Comparison of ENCODE assay signal across 14 cellular contexts in genomic region chr17:45136846-45137560, GRCh38. TPM values are rescaled to one million over a fixed set of nuclear protein-coding genes. Genes with fewer than 3 reads are reported as not detected.
A peak's percentile ranks its signal among the peaks of the same experiment; 100 is the strongest.
DNase-seq lines count a peak whose midpoint lies in the region; ATAC-seq, FAIRE-seq and TF ChIP-seq lines count a peak whose summit lies in the region.
"Had no signal": no experiment of that assay in that cellular context is flagged by ENCODE, and none has a peak within 500 bp of the region (broad histone marks: within the 10 kb centered on the region; RNA-seq: fewer than 3 reads in every experiment).

No MANE protein-coding gene starts in this region.

- H3K27ac Mint-ChIP-seq in activated naive CD8-positive, alpha-beta T cell treated with anti-CD3 and anti-CD28 coated beads, Interleukin-2, amount 50 U/mL, for 24 hours, result no peak overlapping the region
- peak overlapping the region in 2 of 9 donors; percentile 22 to 45 for H3K27ac Mint-ChIP-seq in naive thymus-derived CD4-positive, alpha-beta T cell

- H4K20me1 ChIP-seq in BLaER1, result no peaks in the 10 kb centered on the region

- H3K9me3 Mint-ChIP-seq in activated naive CD8-positive, alpha-beta T cell treated with anti-CD3 and anti-CD28 coated beads, Interleukin-2, amount 50 U/mL, for 24 hours, result no peaks in the 10 kb centered on the region
- no peaks in the 10 kb centered on the region for H3K9me3 Mint-ChIP-seq in naive thymus-derived CD4-positive, alpha-beta T cell

- peak; percentile 5 for FAIRE-seq in GM12891 (lab: Jason Lieb, UNC)
- FAIRE-seq: RCC 7860 had no signal

- H3K4me2 ChIP-seq in BLaER1, result peak overlapping the region; percentile 99

- ATAC-seq in activated naive CD8-positive, alpha-beta T cell treated with anti-CD3 and anti-CD28 coated beads, Interleukin-2, amount 50 U/mL, for 24 hours, result no peak
- no peak for ATAC-seq in naive thymus-derived CD4-positive, alpha-beta T cell
- no peak for ATAC-seq in HG03025 (IDR thresholded peaks at IDR 0.05; ENCODE audit: low FRiP score, unreplicated experiment)

- H3K36me3 Mint-ChIP-seq in activated naive CD8-positive, alpha-beta T cell treated with anti-CD3 and anti-CD28 coated beads, Interleukin-2, amount 50 U/mL, for 24 hours (ENCODE audit: low read depth), result no peaks in the 10 kb centered on the region
- peaks cover 0 to 4% (median 0%) of the 10 kb centered on the region in 5 donors for H3K36me3 Mint-ChIP-seq in naive thymus-derived CD4-positive, alpha-beta T cell

- intact Hi-C loops in naive thymus-derived CD4-positive, alpha-beta T cell (cut with micrococcal nuclease), result no loop called here

- POLR2A ChIA-PET in naive thymus-derived CD4-positive, alpha-beta T cell (lab: Charles Lee), result interaction anchor here (2.1 to 13.3 kb wide), 4 partner anchors 12 to 36 kb away, joined by 10 to 232 read pairs (median 15); partner anchors contain the start of genes HEXIM1 and HEXIM2

- H3K4me3 ChIP-seq in BLaER1, result 0 out of 2 replicates have a peak overlapping the region, but pooled peaks have one; percentile 78
- no peak overlapping the region for H3K4me3 ChIP-seq in naive thymus-derived CD4-positive, alpha-beta T cell (ENCODE audit: low read length)

- TF ChIP-seq POLR2A in GM12891 (IDR thresholded peaks at IDR 0.05; ENCODE audit: low read depth, low read length), result no peak

- H3K4me1 ChIP-seq in BLaER1, result peaks cover 35% of the 10 kb centered on the region
- peaks cover 12 to 19% of the 10 kb centered on the region in 2 donors for H3K4me1 ChIP-seq in naive thymus-derived CD4-positive, alpha-beta T cell (ENCODE audit: control insufficient read depth in 2 of 2, insufficient read depth in 2 of 2, low read length in 2 of 2)

- no peaks in the 10 kb centered on the region for H3K9me3 ChIP-seq in BLaER1
- H3K9me3 ChIP-seq in naive thymus-derived CD4-positive, alpha-beta T cell (ENCODE audit: control insufficient read depth in 2 of 3, low read length in 3 of 3), result no peaks in the 10 kb centered on the region

- H3K27ac ChIP-seq in BLaER1, result peak overlapping the region; percentile 81
- no peak overlapping the region for H3K27ac ChIP-seq in naive thymus-derived CD4-positive, alpha-beta T cell (ENCODE audit: low read depth, low read length)

- peak overlapping the region; percentile 82 for H3K4me3 Mint-ChIP-seq in activated naive CD8-positive, alpha-beta T cell treated with anti-CD3 and anti-CD28 coated beads, Interleukin-2, amount 50 U/mL, for 24 hours
- peak overlapping the region in 7 of 10 donors; percentile 87 to 95 (median 89) for H3K4me3 Mint-ChIP-seq in naive thymus-derived CD4-positive, alpha-beta T cell

- H3K27me3 ChIP-seq in BLaER1, result no peaks in the 10 kb centered on the region
- no peaks in the 10 kb centered on the region for H3K27me3 ChIP-seq in naive thymus-derived CD4-positive, alpha-beta T cell (ENCODE audit: control insufficient read depth in 2 of 2, insufficient read depth in 2 of 2, low read length in 2 of 2)
- H3K27me3 ChIP-seq: dorsolateral prefrontal cortex had no signal

- CTCF ChIA-PET in naive thymus-derived CD4-positive, alpha-beta T cell (lab: Charles Lee), result interaction anchor here (3.8 to 4.0 kb wide), 2 partner anchors 13 to 60 kb away, joined by 82 to 114 read pairs; partner anchors contain the start of gene HEXIM1

- DNase-seq in GM12891 (ENCODE audit: insufficient read length, low spot score) (no peak), germinal center (ENCODE audit: low spot score) (no peak), SKM-1 treated with dmso at 0.1 percent for 144 hours (lab: John Stamatoyannopoulos, UW; ENCODE audit: unreplicated experiment) (no peak)
- DNase-seq in activated naive CD8-positive, alpha-beta T cell treated with anti-CD3 and anti-CD28 coated beads, Interleukin-2, amount 50 U/mL, for 24 hours, result no peak
- no peak for DNase-seq in naive thymus-derived CD4-positive, alpha-beta T cell
- DNase-seq: activated effector memory CD4-positive, alpha-beta T cell treated with anti-CD3 and anti-CD28 coated beads, Interleukin-2, amount 50 U/mL, for 16 hours; foreskin melanocyte; NCI-H226; stimulated activated CD4-positive, alpha-beta T cell treated with anti-CD3 and anti-CD28 coated beads, Interleukin-2, amount 100 ng/mL, for 24 hours; stimulated activated naive CD4-positive, alpha-beta T cell treated with Interleukin-2 at 50 U/mL for 16 hours had no signal

- H3K36me3 ChIP-seq in BLaER1, result no peaks in the 10 kb centered on the region
- H3K36me3 ChIP-seq in naive thymus-derived CD4-positive, alpha-beta T cell (ENCODE audit: control insufficient read depth in 2 of 3, insufficient read depth in 3 of 3, low read length in 3 of 3), result peaks cover 0 to 17% (median 0%) of the 10 kb centered on the region in 3 experiments

- H3K9ac ChIP-seq in BLaER1, result no peak overlapping the region

- peaks cover 17% of the 10 kb centered on the region for H3K4me1 Mint-ChIP-seq in activated naive CD8-positive, alpha-beta T cell treated with anti-CD3 and anti-CD28 coated beads, Interleukin-2, amount 50 U/mL, for 24 hours
- peaks cover 13 to 36% (median 31%) of the 10 kb centered on the region in 7 donors for H3K4me1 Mint-ChIP-seq in naive thymus-derived CD4-positive, alpha-beta T cell

- no peaks in the 10 kb centered on the region for H3K27me3 Mint-ChIP-seq in activated naive CD8-positive, alpha-beta T cell treated with anti-CD3 and anti-CD28 coated beads, Interleukin-2, amount 50 U/mL, for 24 hours
- H3K27me3 Mint-ChIP-seq in naive thymus-derived CD4-positive, alpha-beta T cell, result no peaks in the 10 kb centered on the region

TF ChIP-seq in GM12891, 5 proteins besides CTCF, POLR2A, EP300 and RAD21:
- TF ChIP-seq SPI1 (IDR thresholded peaks at IDR 0.05; ENCODE audit: low read depth, low read length) (no peak), POU2F2 (IDR thresholded peaks at IDR 0.05; ENCODE audit: low read depth, low read length) (no peak), PAX5 (IDR thresholded peaks at IDR 0.05; ENCODE audit: insufficient read depth, low read length, severe bottlenecking) (no peak), POLR2AphosphoS5 (IDR thresholded peaks at IDR 0.05; ENCODE audit: low read depth, low read length) (no peak), TAF1 (IDR thresholded peaks at IDR 0.05; ENCODE audit: low read depth, low read length) (no peak)

RNA-seq across cellular contexts. Expression of gene ACBD4, which starts 1.5 kb away (rescaled TPM):
- 8.1 TPM for polyA plus RNA-seq in GM12891 (2012; ENCODE audit: low read depth, missing spikeins)
- 10 to 100 TPM; 17.9 to 59.5 (median 31.3) TPM for total RNA-seq in naive thymus-derived CD4-positive, alpha-beta T cell
- 10 to 100 TPM; 12.3 to 13.9 TPM for polyA plus RNA-seq in naive thymus-derived CD4-positive, alpha-beta T cell

RNA-seq across cellular contexts. Expression of gene PLCD3, which starts 4.7 kb away (rescaled TPM):
- polyA plus RNA-seq in GM12891 (2012; ENCODE audit: low read depth, missing spikeins), result 0.53 TPM
- total RNA-seq in naive thymus-derived CD4-positive, alpha-beta T cell, result 1 to 10 TPM; 2.0 to 5.1 (median 3.2) TPM
- under 1 TPM in 1 of 2 donors, not detected in 1; 0.21 TPM for polyA plus RNA-seq in naive thymus-derived CD4-positive, alpha-beta T cell

RNA-seq across cellular contexts. Expression of gene HEXIM1, which starts 11.3 kb away (rescaled TPM):
- 21.4 TPM for polyA plus RNA-seq in GM12891 (2012; ENCODE audit: low read depth, missing spikeins)
- 10 to 100 TPM; 28.5 to 41.3 (median 37.6) TPM for total RNA-seq in naive thymus-derived CD4-positive, alpha-beta T cell
- polyA plus RNA-seq in naive thymus-derived CD4-positive, alpha-beta T cell, result 1 to 10 TPM; 5.1 to 6.1 TPM

RNA-seq across cellular contexts. Expression of gene HEXIM2, which starts 24.7 kb away (rescaled TPM):
- polyA plus RNA-seq in GM12891 (2012; ENCODE audit: low read depth, missing spikeins), result 8.7 TPM
- total RNA-seq in naive thymus-derived CD4-positive, alpha-beta T cell, result 1 to 10 TPM; 2.2 to 8.2 (median 3.4) TPM
- polyA plus RNA-seq in naive thymus-derived CD4-positive, alpha-beta T cell, result 1 to 10 TPM; 2.4 to 3.2 TPM
